ENCODE assay signal across 13 cellular contexts in the genomic region with DNA sequence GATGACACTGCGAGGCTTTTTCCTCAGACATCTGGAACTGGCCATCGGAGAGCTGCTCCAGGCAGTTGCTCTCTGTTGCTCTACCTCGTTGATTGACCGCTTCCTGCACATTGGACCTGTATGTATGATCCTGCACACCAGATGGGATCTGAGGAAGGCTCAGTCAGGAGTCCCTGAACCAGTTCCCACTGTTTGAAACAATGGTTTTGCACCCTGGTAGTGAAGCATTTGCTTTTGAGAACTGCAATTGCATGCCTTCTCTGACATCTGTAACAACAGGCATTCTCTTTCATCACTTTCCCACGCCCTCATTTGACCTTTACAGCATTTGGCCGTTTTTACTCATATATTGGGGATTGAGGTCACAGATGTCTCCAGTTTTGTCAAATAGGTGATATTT.
DNase-seq lines count a peak whose midpoint lies in the region; FAIRE-seq and TF ChIP-seq lines count a peak whose summit lies in the region.
"Had no signal": no experiment of that assay in that cellular context is flagged by ENCODE, and none has a peak within 500 bp of the region (broad histone marks: within the 10 kb centered on the region; RNA-seq: fewer than 3 reads in every experiment).

No MANE protein-coding gene starts in this region.

- in situ Hi-C loops in KBM-7 (cut with MboI; ENCODE audit: low pct_unique_long_range_greater_than_20kb, low sequenced_read_pairs), result no loop called here

- H3K27ac ChIP-seq in SK-N-SH (ENCODE audit: low read depth in 2 of 2, low read length in 1 of 2), result peak overlapping the region; percentile 71 to 84
- H3K27ac ChIP-seq: esophagus muscularis mucosa had no signal

- peaks cover 54% of the 10 kb centered on the region for H3F3A ChIP-seq in SK-N-SH (replicated peaks; ENCODE audit: insufficient read depth)

- peak; percentile 16 for DNase-seq in stimulated activated CD4-positive, alpha-beta T cell treated with anti-CD3 and anti-CD28 coated beads, Interleukin-15, amount 100 ng/mL, for 24 hours
- DNase-seq in stimulated activated CD4-positive, alpha-beta T cell treated with anti-CD3 and anti-CD28 coated beads, Interleukin-4, amount 100 ng/mL, for 1 hour, result no peak
- peak; percentile 67 for DNase-seq in SK-N-SH
- DNase-seq in fibroblast of the aortic adventitia (ENCODE audit: low read depth), result peak; percentile 62
- DNase-seq in GM10266 (ENCODE audit: extremely low spot score), result no peak
- DNase-seq in GM19239 (ENCODE audit: insufficient read length, low spot score), result no peak
- DNase-seq in NCI-H128 (lab: John Stamatoyannopoulos, UW; ENCODE audit: unreplicated experiment), result no peak
- DNase-seq in KBM-7, result no peak
- DNase-seq: Calu3, left ventricle myocardium superior, NCI-H748 treated with DMSO at 0.1 percent for 48 hours had no signal

- H3K79me2 ChIP-seq in SK-N-SH (ENCODE audit: insufficient read depth), result peaks cover 88% of the 10 kb centered on the region

- H3K4me3 ChIP-seq in SK-N-SH (ENCODE audit: low read depth in 2 of 2, low read length in 1 of 2), result no peak overlapping the region
- H3K4me3 ChIP-seq in fibroblast of the aortic adventitia (ENCODE audit: low read depth, low read length), result no peak overlapping the region
- H3K4me3 ChIP-seq: esophagus muscularis mucosa had no signal

- POLR2A ChIA-PET in SK-N-SH (lab: Yijun Ruan, JAX), result no interaction called here

- no peak for TF ChIP-seq EP300 in SK-N-SH (IDR thresholded peaks at IDR 0.05; ENCODE audit: borderline replicate concordance in 1 of 2, low read depth in 1 of 2, low read length in 1 of 2)

- no peak overlapping the region for H3K4me2 ChIP-seq in SK-N-SH

- 41% methylated on average over 6 of the region's 6 CpGs for WGBS in SK-N-SH (ENCODE audit: low lambda C conversion rate)

- FAIRE-seq in GM19239 (lab: Jason Lieb, UNC), result no peak
- FAIRE-seq: TTC549 had no signal

- no peak for TF ChIP-seq CTCF in SK-N-SH (IDR thresholded peaks at IDR 0.05)
- TF ChIP-seq CTCF in fibroblast of the aortic adventitia (IDR thresholded peaks at IDR 0.05; ENCODE audit: insufficient read depth, low read length), result no peak
- TF ChIP-seq CTCF in GM10266 (IDR thresholded peaks at IDR 0.05; ENCODE audit: control insufficient read depth, insufficient read depth, low read depth, missing control alignments), result no peak

- H2AFZ ChIP-seq in SK-N-SH (ENCODE audit: low read depth), result no peak overlapping the region

- H3K4me1 ChIP-seq in SK-N-SH (ENCODE audit: control insufficient read depth in 1 of 2, insufficient read depth in 2 of 2, low read depth in 1 of 2, low read length in 1 of 2), result peaks cover 26 to 34% of the 10 kb centered on the region in 2 experiments

- H3K9me2 ChIP-seq in SK-N-SH, result no peaks in the 10 kb centered on the region

- TF ChIP-seq RAD21 in SK-N-SH (IDR thresholded peaks at IDR 0.05; ENCODE audit: low read length), result no peak

- H3K27me3 ChIP-seq in SK-N-SH (ENCODE audit: insufficient read depth), result no peaks in the 10 kb centered on the region
- H3K27me3 ChIP-seq: esophagus muscularis mucosa had no signal

- CTCF ChIA-PET in SK-N-SH (lab: Yijun Ruan, JAX), result interaction anchor here (1.1 to 2.2 kb wide), 2 partner anchors 54 to 103 kb away, joined by 3 to 4 read pairs; no protein-coding TSS in a partner anchor

- no peaks in the 10 kb centered on the region for H4K20me1 ChIP-seq in SK-N-SH (ENCODE audit: insufficient read depth)

- H3K9me3 ChIP-seq in SK-N-SH, result no peaks in the 10 kb centered on the region
- H3K9me3 ChIP-seq: esophagus muscularis mucosa had no signal

- H3K9ac ChIP-seq in SK-N-SH, result no peak overlapping the region

- peaks cover 0 to 8% of the 10 kb centered on the region in 2 experiments for H3K36me3 ChIP-seq in SK-N-SH (replicated peaks in 1 of 2; ENCODE audit: control insufficient read depth in 1 of 2, insufficient read depth in 2 of 2, low read length in 1 of 2)
- H3K36me3 ChIP-seq: esophagus muscularis mucosa had no signal

TF ChIP-seq in SK-N-SH, 30 proteins besides CTCF, POLR2A, EP300 and RAD21:
- no peak for TF ChIP-seq ELF1 (IDR thresholded peaks at IDR 0.05)
- no peak for TF ChIP-seq FOSL2 (IDR thresholded peaks at IDR 0.05; ENCODE audit: borderline replicate concordance, low read depth)
- TF ChIP-seq RCOR1 (IDR thresholded peaks at IDR 0.05; ENCODE audit: low read length), result peak; percentile 39; the same call in 1 of the 2 replicates
- TF ChIP-seq, protein P1, sequence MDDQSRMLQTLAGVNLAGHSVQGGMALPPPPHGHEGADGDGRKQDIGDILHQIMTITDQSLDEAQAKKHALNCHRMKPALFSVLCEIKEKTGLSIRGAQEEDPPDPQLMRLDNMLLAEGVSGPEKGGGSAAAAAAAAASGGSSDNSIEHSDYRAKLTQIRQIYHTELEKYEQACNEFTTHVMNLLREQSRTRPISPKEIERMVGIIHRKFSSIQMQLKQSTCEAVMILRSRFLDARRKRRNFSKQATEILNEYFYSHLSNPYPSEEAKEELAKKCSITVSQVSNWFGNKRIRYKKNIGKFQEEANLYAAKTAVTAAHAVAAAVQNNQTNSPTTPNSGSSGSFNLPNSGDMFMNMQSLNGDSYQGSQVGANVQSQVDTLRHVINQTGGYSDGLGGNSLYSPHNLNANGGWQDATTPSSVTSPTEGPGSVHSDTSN (IDR thresholded peaks at IDR 0.05), result no peak
- TF ChIP-seq FOXM1 (IDR thresholded peaks at IDR 0.05; ENCODE audit: low read depth), result no peak
- no peak for TF ChIP-seq MEF2A (IDR thresholded peaks at IDR 0.05; ENCODE audit: borderline replicate concordance, low read depth)
- TF ChIP-seq RFX5 (IDR thresholded peaks at IDR 0.05; ENCODE audit: low read length), result no peak
- peak; percentile 40 for TF ChIP-seq CHD2 (IDR thresholded peaks at IDR 0.05; ENCODE audit: low read length, partially characterized antibody)
- TF ChIP-seq TCF12 (IDR thresholded peaks at IDR 0.05), result peak; percentile 59
- no peak for TF ChIP-seq YY1 (IDR thresholded peaks at IDR 0.05; ENCODE audit: low read depth)

Comparison
In these comparisons a context has a peak if more than half of its experiments do, and no peak if none do; other contexts are left out.
1. DNase-seq: peak in stimulated activated CD4-positive, alpha-beta T cell treated with anti-CD3 and anti-CD28 coated beads, Interleukin-15, amount 100 ng/mL, for 24 hours (single experiment), SK-N-SH (single experiment) and fibroblast of the aortic adventitia (single experiment); none in stimulated activated CD4-positive, alpha-beta T cell treated with anti-CD3 and anti-CD28 coated beads, Interleukin-4, amount 100 ng/mL, for 1 hour (single experiment), GM10266 (single experiment), GM19239 (single experiment), NCI-H128 (single experiment) and KBM-7 (single experiment).